Comparison of ENCODE assay signal across 8 cellular contexts in the genomic region with DNA sequence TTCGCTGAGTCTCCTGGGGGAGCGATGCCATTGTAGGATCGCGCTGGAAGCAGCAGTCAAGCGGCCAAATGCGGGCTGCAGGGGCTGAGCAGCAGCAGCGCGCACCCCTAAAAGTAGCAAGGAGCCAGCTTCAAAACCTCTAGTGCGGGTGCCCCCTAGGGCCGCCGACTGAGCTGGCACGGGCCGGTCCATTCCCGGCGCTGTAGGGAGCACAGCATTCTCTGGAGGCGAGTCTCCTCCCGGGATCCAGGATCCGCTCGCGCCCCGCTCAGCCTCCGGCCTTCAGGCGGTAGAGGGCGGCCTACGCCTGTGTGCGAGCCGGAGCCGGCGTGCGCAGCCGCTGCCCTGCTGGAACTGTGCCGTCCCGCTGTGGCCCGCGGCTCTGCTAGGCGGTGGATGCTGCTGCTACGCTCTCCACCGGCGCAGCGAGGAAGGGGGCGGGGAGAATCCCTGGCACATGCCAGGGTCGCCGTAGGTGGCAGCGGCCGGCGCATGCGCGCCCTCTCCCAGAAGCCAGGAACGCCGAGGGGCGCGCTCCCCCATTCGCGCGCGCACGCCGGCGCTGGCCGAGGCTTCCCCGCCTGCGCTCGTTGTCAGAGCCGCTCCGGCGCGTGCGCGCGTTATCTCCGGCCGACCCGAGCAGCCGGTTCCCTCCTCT. TPM values are rescaled to one million over a fixed set of nuclear protein-coding genes. Genes with fewer than 3 reads are reported as not detected.
DNase-seq lines count a peak whose midpoint lies in the region; ATAC-seq and TF ChIP-seq lines count a peak whose summit lies in the region.

A gene (plus strand): TSS at position 542 of the 658 bp plus-strand sequence. CDS start 148,834 bp downstream, outside the sequence.

- peaks cover 1% of the 10 kb centered on the region for H3F3A ChIP-seq in PC-3 (ENCODE audit: low read length, unreplicated experiment)

- H3K4me3 ChIP-seq in PC-3 (ENCODE audit: low read length) (peak within 1 kb of the TSS; percentile 86), epithelial cell of proximal tubule (ENCODE audit: low read depth, low read length) (peak within 1 kb of the TSS; percentile 87)

- BruUV-seq in PC-3 (replicated peaks; lab: Mats Ljungman, UMichigan), result TSS peak; percentile 72

- ATAC-seq in GM21717 (IDR thresholded peaks at IDR 0.05; ENCODE audit: unreplicated experiment) (peak; percentile 65), PC-3 (peak; percentile 82)

- intact Hi-C loops in PC-3 (cut with micrococcal nuclease), result loop anchor here (1.0 to 10.0 kb wide), 6 partner anchors 38 to 658 kb away; no protein-coding TSS in a partner anchor

- H3K4me1 ChIP-seq in PC-3 (ENCODE audit: insufficient read depth, low read length), result peaks cover 26% of the 10 kb centered on the region

- DNase-seq in DMS79 (lab: John Stamatoyannopoulos, UW) (peak; percentile 96), KBM-7 (peak; percentile 94), PC-3 (peak; percentile 98), epithelial cell of proximal tubule (ENCODE audit: low read depth) (peak; percentile 56), mucosa of gallbladder (ENCODE audit: low spot score) (peak; percentile 97)
- peak; percentile 96 for DNase-seq in activated T-cell treated with anti-CD3 and anti-CD28 coated beads, Interleukin-2, amount 50 U/mL, for 1 hour
- DNase-seq in stimulated activated CD8-positive, alpha-beta memory T cell treated with anti-CD3 and anti-CD28 coated beads, Interleukin-4, amount 100 ng/mL, for 4 hours (ENCODE audit: low read depth in 2 of 2, low spot score in 1 of 2), result peak; percentile 83 to 94

- peaks cover 65% of the 10 kb centered on the region for H3K79me2 ChIP-seq in PC-3 (ENCODE audit: low read length)

- POLR2A ChIA-PET in PC-3 (lab: Charles Lee; ENCODE audit: unreplicated experiment), result interaction anchor here (0.5 to 1.7 kb wide), 10 partner anchors 52 to 255 kb away, joined by 3 to 15 read pairs (median 5); no protein-coding TSS in a partner anchor

- peak within 1 kb of the TSS; percentile 97 for H3K4me2 ChIP-seq in PC-3 (ENCODE audit: low read length)

- TF ChIP-seq CTCF in PC-3 (conservative IDR thresholded peaks at IDR 0.05; ENCODE audit: low read depth, low read length) (peak; percentile 72), epithelial cell of proximal tubule (conservative IDR thresholded peaks at IDR 0.05; ENCODE audit: low read depth, low read length) (peak; percentile 64)

- no peaks in the 10 kb centered on the region for H3K9me3 ChIP-seq in PC-3 (ENCODE audit: low read length)

- H3K9me2 ChIP-seq in PC-3 (replicated peaks; ENCODE audit: low read length), result no peaks in the 10 kb centered on the region

- H3K27me3 ChIP-seq in PC-3 (ENCODE audit: low read length), result no peaks in the 10 kb centered on the region

- in situ Hi-C loops in KBM-7 (cut with MboI; ENCODE audit: low pct_unique_long_range_greater_than_20kb, low sequenced_read_pairs), result no loop called here

- H3K36me3 ChIP-seq in PC-3 (ENCODE audit: low read depth, low read length), result no peaks in the 10 kb centered on the region

- CTCF ChIA-PET in PC-3 (lab: Charles Lee), result interaction anchor here (0.9 to 4.3 kb wide), 18 partner anchors 9 to 425 kb away, joined by 3 to 87 read pairs (median 6); no protein-coding TSS in a partner anchor

- peaks cover 10% of the 10 kb centered on the region for H4K20me1 ChIP-seq in PC-3 (ENCODE audit: low read length)

- H2AFZ ChIP-seq in PC-3 (ENCODE audit: low read length), result peak within 1 kb of the TSS; percentile 93

- H3K27ac ChIP-seq in PC-3 (ENCODE audit: low read length), result peak within 1 kb of the TSS; percentile 86

- peak within 1 kb of the TSS; percentile 95 for H3K9ac ChIP-seq in PC-3 (ENCODE audit: low read length)

RNA-seq across cellular contexts. Expression of the gene that starts here (rescaled TPM):
- 129 and 132 TPM in 2 replicates for total RNA-seq in PC-3 (2014; rRNA removed)
- total RNA-seq in epithelial cell of proximal tubule, result 49.4 and 66.4 TPM in 2 replicates
- 33.9 TPM for total RNA-seq in mucosa of gallbladder

Comparison
In these comparisons a context has a peak if more than half of its experiments do, and no peak if none do; other contexts are left out.
1. Peak in every context shown above with its lines: DNase-seq, ATAC-seq, H3K4me3 ChIP-seq and H3K27ac ChIP-seq.